Comparison of ENCODE assay signal across 9 cellular contexts in the genomic region with DNA sequence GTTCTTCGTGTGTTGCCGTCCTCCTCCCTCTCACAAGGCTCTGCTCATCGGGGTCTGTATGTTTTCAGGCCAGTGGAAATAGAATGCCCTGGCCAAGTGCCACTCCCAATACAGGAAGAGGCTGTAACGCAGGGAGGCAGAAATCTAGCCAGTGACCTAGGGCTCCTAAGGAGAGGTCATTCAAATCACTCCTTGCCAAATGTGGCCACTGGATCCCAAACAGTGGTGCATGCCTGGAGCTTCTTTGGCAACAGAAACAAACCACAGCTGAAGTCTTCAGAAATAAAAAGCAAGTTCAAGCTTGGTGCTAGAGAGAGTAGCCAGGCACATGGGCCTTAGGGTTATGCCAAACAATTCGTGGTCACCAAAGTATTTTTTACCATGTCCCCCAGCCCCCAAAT.
A peak's percentile ranks its signal among the peaks of the same experiment; 100 is the strongest.
DNase-seq lines count a peak whose midpoint lies in the region; ATAC-seq and TF ChIP-seq lines count a peak whose summit lies in the region.
"Had no signal": no experiment of that assay in that cellular context is flagged by ENCODE, and none has a peak within 500 bp of the region (broad histone marks: within the 10 kb centered on the region; RNA-seq: fewer than 3 reads in every experiment).

No MANE protein-coding gene starts in this region.

- peaks cover 64 to 76% of the 10 kb centered on the region in 2 donors for H3K4me1 ChIP-seq in gastrocnemius medialis

- in situ Hi-C loops in gastrocnemius medialis (cut with MboI; ENCODE audit: low sequenced_read_pairs in 4 of 4) = loop anchor here in 1 of 4 donors (25.0 kb wide), 1 partner anchor 325 kb away; no protein-coding TSS in a partner anchor

- H3K36me3 ChIP-seq in gastrocnemius medialis = no peaks in the 10 kb centered on the region

- H3K4me3 ChIP-seq in gastrocnemius medialis = peak overlapping the region in 1 of 4 donors; percentile 48
- H3K4me3 ChIP-seq: BLaER1 treated with 17β-estradiol and CSF1 and Interleukin-3, amounts not matched to agents 10 nM and 100 nM had no signal

- no peak for TF ChIP-seq CTCF in gastrocnemius medialis (IDR thresholded peaks at IDR 0.05 in 4 of 5, conservative IDR thresholded peaks at IDR 0.05 in 1 of 5)

- intact Hi-C loops in left ventricle myocardium superior (cut with micrococcal nuclease) (no loop called here), gastrocnemius medialis (cut with DNase I; ENCODE audit: low total_unique reads) (loop anchor here (2.0 kb wide), 1 partner anchor 15 kb away; no protein-coding TSS in a partner anchor)

- peak overlapping the region; percentile 94 to 97 (median 95) for H3K27ac ChIP-seq in gastrocnemius medialis
- H3K27ac ChIP-seq: BLaER1 treated with 17β-estradiol and CSF1 and Interleukin-3, amounts not matched to agents 10 nM and 100 nM had no signal

- TF ChIP-seq POLR2A in gastrocnemius medialis (IDR thresholded peaks at IDR 0.05) = no peak
- TF ChIP-seq POLR2A in GM18505 (IDR thresholded peaks at IDR 0.05; ENCODE audit: borderline replicate concordance, extremely low read depth, insufficient read depth, insufficient read length) = no peak

- H3K27me3 ChIP-seq in gastrocnemius medialis = no peaks in the 10 kb centered on the region
- H3K27me3 ChIP-seq: BLaER1 treated with 17β-estradiol and CSF1 and Interleukin-3, amounts not matched to agents 10 nM and 100 nM had no signal

- H3K9me3 ChIP-seq in gastrocnemius medialis = no peaks in the 10 kb centered on the region
- H3K9me3 ChIP-seq: BLaER1 treated with 17β-estradiol and CSF1 and Interleukin-3, amounts not matched to agents 10 nM and 100 nM had no signal

- ATAC-seq in left ventricle myocardium superior (peak; percentile 65), gastrocnemius medialis (peak; percentile 64 to 80), HG03135 (IDR thresholded peaks at IDR 0.05; ENCODE audit: unreplicated experiment) (no peak), GM18505 (IDR thresholded peaks at IDR 0.05; ENCODE audit: unreplicated experiment) (no peak), GM19397 (IDR thresholded peaks at IDR 0.05; ENCODE audit: unreplicated experiment) (no peak)

- DNase-seq in GM04503 (ENCODE audit: low read depth) (peak; percentile 83), astrocyte of the hippocampus (ENCODE audit: low read depth, low spot score) (peak; percentile 85), left ventricle myocardium superior (peak; percentile 50), gastrocnemius medialis (peak; percentile 75 to 83), NCI-H1105 (lab: John Stamatoyannopoulos, UW) (no peak)

Comparison
In these comparisons a context has a peak if more than half of its experiments do, and no peak if none do; other contexts are left out.
1. ATAC-seq: peak in left ventricle myocardium superior (single experiment) and gastrocnemius medialis (2 of 2); none in HG03135 (single experiment), GM18505 (single experiment) and GM19397 (single experiment).